Comparison of ENCODE assay signal across 8 cellular contexts in genomic region chr20:62239278-62239879, GRCh38. TPM values are rescaled to one million over a fixed set of nuclear protein-coding genes. Genes with fewer than 3 reads are reported as not detected.
DNase-seq lines count a peak whose midpoint lies in the region; ATAC-seq and TF ChIP-seq lines count a peak whose summit lies in the region.

No MANE protein-coding gene starts in this region.

- ATAC-seq in activated CD8-positive, alpha-beta memory T cell treated with anti-CD3 and anti-CD28 coated beads, Interleukin-2, amount 10 ng/mL, durations not matched to agents 7 days and 5 days: no peak
- no peak for ATAC-seq in activated naive CD8-positive, alpha-beta T cell treated with anti-CD3 and anti-CD28 coated beads, Interleukin-2, amount 50 U/mL, for 24 hours
- ATAC-seq in left lung: no peak

- H3K4me3 Mint-ChIP-seq in activated CD8-positive, alpha-beta memory T cell treated with anti-CD3 and anti-CD28 coated beads, Interleukin-2, amount 10 ng/mL, durations not matched to agents 7 days and 5 days: peak overlapping the region; percentile 73
- H3K4me3 Mint-ChIP-seq in activated naive CD8-positive, alpha-beta T cell treated with anti-CD3 and anti-CD28 coated beads, Interleukin-2, amount 50 U/mL, for 24 hours: peak overlapping the region; percentile 81

- no peaks in the 10 kb centered on the region for H3K9me3 Mint-ChIP-seq in activated CD8-positive, alpha-beta memory T cell treated with anti-CD3 and anti-CD28 coated beads, Interleukin-2, amount 10 ng/mL, durations not matched to agents 7 days and 5 days (ENCODE audit: low read depth)
- no peaks in the 10 kb centered on the region for H3K9me3 Mint-ChIP-seq in activated naive CD8-positive, alpha-beta T cell treated with anti-CD3 and anti-CD28 coated beads, Interleukin-2, amount 50 U/mL, for 24 hours

- no peak for TF ChIP-seq CTCF in left lung (IDR thresholded peaks at IDR 0.05)

- H3K4me1 Mint-ChIP-seq in activated CD8-positive, alpha-beta memory T cell treated with anti-CD3 and anti-CD28 coated beads, Interleukin-2, amount 10 ng/mL, durations not matched to agents 7 days and 5 days: peaks cover 34% of the 10 kb centered on the region
- peaks cover 27% of the 10 kb centered on the region for H3K4me1 Mint-ChIP-seq in activated naive CD8-positive, alpha-beta T cell treated with anti-CD3 and anti-CD28 coated beads, Interleukin-2, amount 50 U/mL, for 24 hours

- H3K27me3 Mint-ChIP-seq in activated CD8-positive, alpha-beta memory T cell treated with anti-CD3 and anti-CD28 coated beads, Interleukin-2, amount 10 ng/mL, durations not matched to agents 7 days and 5 days: no peaks in the 10 kb centered on the region
- H3K27me3 Mint-ChIP-seq in activated naive CD8-positive, alpha-beta T cell treated with anti-CD3 and anti-CD28 coated beads, Interleukin-2, amount 50 U/mL, for 24 hours: no peaks in the 10 kb centered on the region

- H3K27ac ChIP-seq in left lung (peak overlapping the region; percentile 65 to 88), thymus (ENCODE audit: low read depth) (peak overlapping the region; percentile 36)

- peaks cover 0 to 12% of the 10 kb centered on the region in 2 donors for H3K36me3 ChIP-seq in left lung
- H3K36me3 ChIP-seq in thymus (ENCODE audit: control insufficient read depth, insufficient read depth): peaks cover 22% of the 10 kb centered on the region

- H3K9me3 ChIP-seq in left lung (no peaks in the 10 kb centered on the region), thymus (ENCODE audit: control insufficient read depth) (peaks cover 1% of the 10 kb centered on the region)

- H3K27me3 ChIP-seq in left lung (no peaks in the 10 kb centered on the region), thymus (ENCODE audit: control insufficient read depth, insufficient read depth) (no peaks in the 10 kb centered on the region)

- peak overlapping the region; percentile 68 to 71 for H3K4me3 ChIP-seq in left lung
- peak overlapping the region; percentile 89 for H3K4me3 ChIP-seq in thymus (ENCODE audit: low read length)

- no peak for DNase-seq in activated CD8-positive, alpha-beta memory T cell treated with anti-CD3 and anti-CD28 coated beads, Interleukin-2, amount 10 ng/mL, durations not matched to agents 7 days and 5 days
- no peak for DNase-seq in activated CD8-positive, alpha-beta memory T cell treated with anti-CD3 and anti-CD28 coated beads, Interleukin-2, amount 50 U/mL, for 48 hours
- no peak for DNase-seq in activated naive CD8-positive, alpha-beta T cell treated with anti-CD3 and anti-CD28 coated beads, Interleukin-2, amount 50 U/mL, for 24 hours
- peak in 1 of 2 donors; percentile 73 for DNase-seq in left lung
- DNase-seq in NCI-H1105 treated with DMSO at 0.1 percent for 48 hours (lab: John Stamatoyannopoulos, UW): no peak
- DNase-seq in midbrain (lab: John Stamatoyannopoulos, UW): no peak
- DNase-seq in LoVo (ENCODE audit: low spot score): no peak

- CTCF ChIA-PET in activated CD8-positive, alpha-beta memory T cell treated with anti-CD3 and anti-CD28 coated beads, Interleukin-2, amount 10 ng/mL, durations not matched to agents 7 days and 5 days (lab: Charles Lee): no interaction called here

- no peaks in the 10 kb centered on the region for H3K36me3 Mint-ChIP-seq in activated CD8-positive, alpha-beta memory T cell treated with anti-CD3 and anti-CD28 coated beads, Interleukin-2, amount 10 ng/mL, durations not matched to agents 7 days and 5 days
- H3K36me3 Mint-ChIP-seq in activated naive CD8-positive, alpha-beta T cell treated with anti-CD3 and anti-CD28 coated beads, Interleukin-2, amount 50 U/mL, for 24 hours (ENCODE audit: low read depth): peaks cover 3% of the 10 kb centered on the region

- intact Hi-C loops in left lung (cut with DNase I): no loop called here

- H3K27ac Mint-ChIP-seq in activated CD8-positive, alpha-beta memory T cell treated with anti-CD3 and anti-CD28 coated beads, Interleukin-2, amount 10 ng/mL, durations not matched to agents 7 days and 5 days: peak overlapping the region; percentile 76
- H3K27ac Mint-ChIP-seq in activated naive CD8-positive, alpha-beta T cell treated with anti-CD3 and anti-CD28 coated beads, Interleukin-2, amount 50 U/mL, for 24 hours: peak overlapping the region; percentile 64

- 83% methylated on average over 23 of the region's 23 CpGs for WGBS in thymus

- peaks cover 9 to 48% of the 10 kb centered on the region in 2 donors for H3K4me1 ChIP-seq in left lung
- H3K4me1 ChIP-seq in thymus (ENCODE audit: control insufficient read depth, insufficient read depth, low read length): peaks cover 11% of the 10 kb centered on the region

RNA-seq across cellular contexts. Expression of gene OSBPL2, which starts 1.1 kb away (rescaled TPM):
- 10 to 100 TPM; 27.1 TPM for total RNA-seq in activated CD8-positive, alpha-beta memory T cell treated with anti-CD3 and anti-CD28 coated beads, Interleukin-2, amount 10 ng/mL, durations not matched to agents 7 days and 5 days
- 10 to 100 TPM; 40.1 to 47.3 TPM for total RNA-seq in left lung
- 27.4 TPM for polyA plus RNA-seq in thymus

RNA-seq across cellular contexts. Expression of gene HRH3, which starts 19.3 kb away (rescaled TPM):
- total RNA-seq in activated CD8-positive, alpha-beta memory T cell treated with anti-CD3 and anti-CD28 coated beads, Interleukin-2, amount 10 ng/mL, durations not matched to agents 7 days and 5 days: not detected
- not detected for total RNA-seq in left lung
- 0.05 TPM for polyA plus RNA-seq in thymus

RNA-seq across cellular contexts. Expression of gene MTG2, which starts 56.6 kb away (rescaled TPM):
- 10 to 100 TPM; 34.0 to 40.1 TPM for total RNA-seq in activated CD8-positive, alpha-beta memory T cell treated with anti-CD3 and anti-CD28 coated beads, Interleukin-2, amount 10 ng/mL, durations not matched to agents 7 days and 5 days
- 10 to 100 TPM; 25.5 to 29.6 TPM for total RNA-seq in left lung
- polyA plus RNA-seq in thymus: 47.2 TPM
